1 cellular context compared by ENCODE assay signal in genomic region chr11:64131657-64132387, GRCh38.
A peak's percentile ranks its signal among the peaks of the same experiment; 100 is the strongest.
TF ChIP-seq lines count a peak whose summit lies in the region.

No MANE protein-coding gene starts in this region.

TF ChIP-seq in HEK293, 187 proteins besides CTCF, POLR2A, EP300 and RAD21 (continued from another document):
- no peak for TF ChIP-seq ZNF398 (tag by site-specific recombination; IDR thresholded peaks at IDR 0.05)
- no peak for TF ChIP-seq BCL11A (tag by site-specific recombination; IDR thresholded peaks at IDR 0.05; ENCODE audit: low read depth)
- TF ChIP-seq ZNF585B (tag by site-specific recombination; IDR thresholded peaks at IDR 0.05) = no peak
- TF ChIP-seq PATZ1 (tag by site-specific recombination; IDR thresholded peaks at IDR 0.05) = peak; percentile 20; the same call in 1 of the 2 replicates
- no peak for TF ChIP-seq ZBTB10 (tag by site-specific recombination; IDR thresholded peaks at IDR 0.05)
- TF ChIP-seq YY1 (tag by site-specific recombination; IDR thresholded peaks at IDR 0.05) = no peak
- TF ChIP-seq GLIS1 (tag by site-specific recombination; IDR thresholded peaks at IDR 0.05) = 0 out of 2 replicates have a peak, but pooled peaks have one; percentile 6
